ENCODE assay signal across 11 cellular contexts in genomic region chr15:71572452-71573053, GRCh38.
DNase-seq lines count a peak whose midpoint lies in the region; ATAC-seq and TF ChIP-seq lines count a peak whose summit lies in the region.
"Had no signal": no experiment of that assay in that cellular context is flagged by ENCODE, and none has a peak within 500 bp of the region (broad histone marks: within the 10 kb centered on the region; RNA-seq: fewer than 3 reads in every experiment).

No MANE protein-coding gene starts in this region.

- POLR2A ChIA-PET in HEK293T (lab: Yijun Ruan, JAX) = no interaction called here

- no peak overlapping the region for H3K9ac ChIP-seq in colonic mucosa (ENCODE audit: low read depth in 2 of 2, low read length in 2 of 2)

- no peaks in the 10 kb centered on the region for H3K36me3 ChIP-seq in colonic mucosa
- H3K36me3 ChIP-seq: tibial nerve had no signal

- CTCF ChIA-PET in HEK293T (lab: Yijun Ruan, JAX) = interaction anchor here (0.6 to 1.5 kb wide), 3 partner anchors 78 to 141 kb away, joined by 3 to 4 read pairs (median 3); no protein-coding TSS in a partner anchor

- intact Hi-C loops in colonic mucosa (cut with DNase I) = loop anchor here (10.0 kb wide), 1 partner anchor 82 kb away; no protein-coding TSS in a partner anchor

- no peak overlapping the region for H3K27ac ChIP-seq in colonic mucosa
- H3K27ac ChIP-seq: hepatocyte had no signal

- H3K9me3 ChIP-seq in colonic mucosa = no peaks in the 10 kb centered on the region
- H3K9me3 ChIP-seq: tibial nerve had no signal

- no peaks in the 10 kb centered on the region for H3K4me1 ChIP-seq in colonic mucosa

- H3K27me3 ChIP-seq in colonic mucosa = no peaks in the 10 kb centered on the region
- H3K27me3 ChIP-seq: hepatocyte, tibial nerve had no signal

- DNase-seq in HEK293T (ENCODE audit: extremely low spot score) = peak; percentile 16
- peak; percentile 62 for DNase-seq in T1000 (lab: John Stamatoyannopoulos, UW)
- DNase-seq in fibroblast of pulmonary artery (ENCODE audit: low read depth) = peak; percentile 38
- DNase-seq in omental fat pad (ENCODE audit: low spot score) = no peak
- DNase-seq in mesenteric fat pad (ENCODE audit: low spot score) = no peak
- no peak for DNase-seq in colonic mucosa
- no peak for DNase-seq in AG08396 (ENCODE audit: low spot score)
- DNase-seq: activated T-cell treated with anti-CD3 and anti-CD28 coated beads, Interleukin-2, amount 50 U/mL, for 72 hours had no signal

- no peak overlapping the region for H3K4me3 ChIP-seq in fibroblast of pulmonary artery (replicated peaks; ENCODE audit: low read depth, low read length)
- no peak overlapping the region for H3K4me3 ChIP-seq in colonic mucosa
- H3K4me3 ChIP-seq: hepatocyte, tibial nerve had no signal

- TF ChIP-seq CTCF in fibroblast of pulmonary artery (IDR thresholded peaks at IDR 0.05; ENCODE audit: low read length, missing control alignments) (peak; percentile 33), omental fat pad (IDR thresholded peaks at IDR 0.05) (no peak), colonic mucosa (IDR thresholded peaks at IDR 0.05) (no peak)

- ATAC-seq in omental fat pad (ENCODE audit: low FRiP score) = peak; percentile 37
- ATAC-seq in GM19035 (IDR thresholded peaks at IDR 0.05; ENCODE audit: unreplicated experiment) = no peak
- ATAC-seq: activated T-cell treated with anti-CD3 and anti-CD28 coated beads, Interleukin-2, amount 50 U/mL, for 72 hours had no signal

TF ChIP-seq in HEK293T, 16 proteins besides CTCF, POLR2A, EP300 and RAD21:
- TF ChIP-seq ZNF384 (IDR thresholded peaks at IDR 0.05) = no peak
- TF ChIP-seq FOXK2 (IDR thresholded peaks at IDR 0.05) = no peak
- TF ChIP-seq L3MBTL2 (conservative IDR thresholded peaks at IDR 0.05) = no peak

Comparison
In these comparisons a context has a peak if more than half of its experiments do, and no peak if none do; other contexts are left out.
1. DNase-seq: peak in HEK293T (single experiment), T1000 (single experiment) and fibroblast of pulmonary artery (single experiment); none in omental fat pad (single experiment), mesenteric fat pad (single experiment), colonic mucosa (single experiment) and AG08396 (single experiment).